9 cellular contexts compared by ENCODE assay signal in the genomic region with DNA sequence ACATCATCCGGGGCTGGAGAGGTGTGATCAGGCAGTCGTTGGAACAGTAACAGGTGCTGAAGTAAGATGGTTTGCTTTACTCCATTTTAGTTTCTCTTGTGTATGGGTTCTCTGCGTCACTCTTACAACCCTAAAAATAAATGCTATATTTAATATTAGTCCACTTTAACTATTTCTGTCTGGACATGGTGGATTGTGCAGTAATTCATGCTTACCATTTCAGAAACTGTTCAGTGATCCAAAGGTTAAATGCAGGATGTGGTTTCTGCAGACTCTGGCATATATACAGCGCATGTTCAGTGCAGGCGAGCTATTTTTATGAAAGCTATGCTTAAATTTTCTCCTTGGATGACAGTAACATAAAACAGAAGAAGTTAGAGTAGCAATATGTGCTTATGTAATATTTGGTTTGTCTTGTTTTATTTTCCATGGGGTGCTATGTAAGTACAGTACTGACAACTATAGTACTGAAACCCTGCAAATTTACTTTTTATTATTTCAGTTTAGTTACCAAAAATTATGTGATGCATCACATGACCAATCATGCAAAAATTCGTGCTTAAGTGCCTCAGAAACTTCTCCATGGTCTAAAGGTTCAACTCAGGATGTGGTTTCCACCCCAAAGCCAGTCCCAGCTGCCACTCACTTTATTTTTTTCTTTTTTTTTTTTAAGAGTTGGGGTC. TPM values are rescaled to one million over a fixed set of nuclear protein-coding genes. Genes with fewer than 3 reads are reported as not detected.
A peak's percentile ranks its signal among the peaks of the same experiment; 100 is the strongest.
DNase-seq lines count a peak whose midpoint lies in the region; ATAC-seq and TF ChIP-seq lines count a peak whose summit lies in the region.
"Had no signal": no experiment of that assay in that cellular context is flagged by ENCODE, and none has a peak within 500 bp of the region (broad histone marks: within the 10 kb centered on the region; RNA-seq: fewer than 3 reads in every experiment).

No MANE protein-coding gene starts in this region.

- DNase-seq in NOMO-1 (lab: John Stamatoyannopoulos, UW; ENCODE audit: unreplicated experiment in 2 of 2) (peak; percentile 48 to 88), foreskin melanocyte (peak; percentile 81), hepatocyte (ENCODE audit: low spot score) (no peak), ovary (no peak)
- no peak for DNase-seq in stimulated activated CD4-positive, alpha-beta T cell treated with anti-CD3 and anti-CD28 coated beads, Interleukin-4, amount 100 ng/mL, for 24 hours
- DNase-seq in stimulated activated CD4-positive, alpha-beta T cell treated with anti-CD3 and anti-CD28 coated beads, Interleukin-12 subunit alpha, Interleukin-12 subunit beta, amount 100 ng/mL, for 4 hours: no peak

- H4K20me1 ChIP-seq in hepatocyte (ENCODE audit: insufficient read depth, poor library complexity, severe bottlenecking): no peaks in the 10 kb centered on the region

- TF ChIP-seq EP300 in ovary (IDR thresholded peaks at IDR 0.05): no peak

- TF ChIP-seq POLR2A in ovary (IDR thresholded peaks at IDR 0.05): no peak

- intact Hi-C loops in ovary (cut with DNase I): no loop called here

- H3K27ac ChIP-seq in hepatocyte (no peak overlapping the region), ovary (no peak overlapping the region)

- no peaks in the 10 kb centered on the region for H3K79me2 ChIP-seq in hepatocyte

- no peaks in the 10 kb centered on the region for H3K9me2 ChIP-seq in hepatocyte (replicated peaks; ENCODE audit: insufficient read depth)

- no peaks in the 10 kb centered on the region for H3K27me3 ChIP-seq in hepatocyte
- no peaks in the 10 kb centered on the region for H3K27me3 ChIP-seq in ovary

- no peaks in the 10 kb centered on the region for H3K36me3 ChIP-seq in hepatocyte (replicated peaks; ENCODE audit: insufficient read depth, low read depth)
- no peaks in the 10 kb centered on the region for H3K36me3 ChIP-seq in ovary

- H3K4me1 ChIP-seq in hepatocyte (ENCODE audit: insufficient read depth): peaks cover 13% of the 10 kb centered on the region
- H3K4me1 ChIP-seq in ovary (ENCODE audit: insufficient read depth): no peaks in the 10 kb centered on the region

- ATAC-seq in GM18861 (IDR thresholded peaks at IDR 0.05; ENCODE audit: unreplicated experiment) (peak; percentile 76), HG02642 (IDR thresholded peaks at IDR 0.05; ENCODE audit: poor library complexity, unreplicated experiment) (peak; percentile 72)

- no peaks in the 10 kb centered on the region for H3K9me3 ChIP-seq in hepatocyte (ENCODE audit: low read depth)
- no peaks in the 10 kb centered on the region for H3K9me3 ChIP-seq in ovary

- no peak overlapping the region for H3K4me2 ChIP-seq in hepatocyte

- H3K4me3 ChIP-seq in hepatocyte: no peak overlapping the region
- no peak overlapping the region for H3K4me3 ChIP-seq in ovary

- 72% methylated on average over 6 of the region's 6 CpGs for WGBS in hepatocyte (ENCODE audit: low lambda C conversion rate, missing lambda C conversion rate)
- 33 to 34% (median 34%) methylated on average over 6 of the region's 6 CpGs for WGBS in ovary, 3 donors

- no peak overlapping the region for H2AFZ ChIP-seq in hepatocyte

- no peak for TF ChIP-seq CTCF in hepatocyte (IDR thresholded peaks at IDR 0.05; ENCODE audit: poor library complexity)
- TF ChIP-seq CTCF in ovary (IDR thresholded peaks at IDR 0.05): no peak

RNA-seq across cellular contexts. Expression of a gene that starts 46.6 kb away (rescaled TPM):
- total RNA-seq in hepatocyte (0.24 and 0.37 TPM in 2 replicates), ovary (1 to 10 TPM in 6 of 7 donors, under 1 TPM in 1; 0.99 to 6.2 (median 1.8) TPM)
- polyA plus RNA-seq in hepatocyte (0.07 TPM in 2 replicates), ovary (1 to 10 TPM in 1 of 2 donors, under 1 TPM in 1; 0.57 to 2.7 TPM)
- total RNA-seq: T-helper 1 cell treated with Interleukin-12 subunit alpha and Interleukin-12 subunit beta and Interleukin-4 antibody, amounts not matched to agents 30 ng/mL and 1 ng/mL, for 36 hours had no signal

Comparison
In these comparisons a context has a peak if more than half of its experiments do, and no peak if none do; other contexts are left out.
1. DNase-seq: peak in NOMO-1 (2 of 2) and foreskin melanocyte (single experiment); none in stimulated activated CD4-positive, alpha-beta T cell treated with anti-CD3 and anti-CD28 coated beads, Interleukin-4, amount 100 ng/mL, for 24 hours (single experiment), hepatocyte (single experiment), stimulated activated CD4-positive, alpha-beta T cell treated with anti-CD3 and anti-CD28 coated beads, Interleukin-12 subunit alpha, Interleukin-12 subunit beta, amount 100 ng/mL, for 4 hours (single experiment) and ovary (0 of 5).